Comparison of ENCODE assay signal across 8 cellular contexts in genomic region chr14:23483216-23483854, GRCh38. TPM values are rescaled to one million over a fixed set of nuclear protein-coding genes. Genes with fewer than 3 reads are reported as not detected.
A peak's percentile ranks its signal among the peaks of the same experiment; 100 is the strongest.
DNase-seq lines count a peak whose midpoint lies in the region; ATAC-seq and TF ChIP-seq lines count a peak whose summit lies in the region.
"Had no signal": no experiment of that assay in that cellular context is flagged by ENCODE, and none has a peak within 500 bp of the region (broad histone marks: within the 10 kb centered on the region; RNA-seq: fewer than 3 reads in every experiment).

No MANE protein-coding gene starts in this region.

- in situ Hi-C loops in IMR-90 (cut with MboI; ENCODE audit: low sequenced_read_pairs): no loop called here

- peaks cover 3% of the 10 kb centered on the region for H3F3A ChIP-seq in SK-N-SH (replicated peaks; ENCODE audit: insufficient read depth)

- TF ChIP-seq POLR2A in IMR-90 (IDR thresholded peaks at IDR 0.05; ENCODE audit: low read depth, low read length): no peak
- TF ChIP-seq POLR2A in sigmoid colon (IDR thresholded peaks at IDR 0.05): no peak

- no peak overlapping the region for H4K5ac ChIP-seq in IMR-90 (ENCODE audit: low read depth, low read length)

- no peaks in the 10 kb centered on the region for H3K9me1 ChIP-seq in IMR-90 (ENCODE audit: insufficient read depth, low read length)

- peaks cover 6% of the 10 kb centered on the region; the same call in 1 of the 2 replicates for H3K79me2 ChIP-seq in SK-N-SH (ENCODE audit: insufficient read depth)
- H3K79me2 ChIP-seq in hepatocyte: no peaks in the 10 kb centered on the region

- H3K79me1 ChIP-seq in IMR-90 (ENCODE audit: low read depth in 1 of 2, low read length in 2 of 2): no peaks in the 10 kb centered on the region; a peak in 1 of 4 replicates

- H3K4ac ChIP-seq in IMR-90 (ENCODE audit: low read depth, low read length): no peak overlapping the region

- H3K4me2 ChIP-seq in IMR-90 (ENCODE audit: low read depth, low read length) (no peak overlapping the region), SK-N-SH (no peak overlapping the region), hepatocyte (no peak overlapping the region)

- H3K14ac ChIP-seq in IMR-90 (replicated peaks; ENCODE audit: low read depth, low read length): no peak overlapping the region

- H2BK120ac ChIP-seq in IMR-90 (ENCODE audit: low read depth, low read length): no peak overlapping the region

- no peak overlapping the region for H3K23ac ChIP-seq in IMR-90 (ENCODE audit: low read depth, low read length)

- peak; percentile 28 for DNase-seq in EH (ENCODE audit: low read depth)
- peak; percentile 13 for DNase-seq in IMR-90
- DNase-seq in SK-N-SH: peak; percentile 81
- DNase-seq in hepatocyte (ENCODE audit: low spot score): peak; percentile 30
- no peak for DNase-seq in DMS114 treated with DMSO at 0.1 percent for 48 hours (lab: John Stamatoyannopoulos, UW; ENCODE audit: unreplicated experiment)
- DNase-seq in sigmoid colon: no peak
- no peak for DNase-seq in CD1c-positive myeloid dendritic cell (ENCODE audit: extremely low spot score)

- H3K9me2 ChIP-seq in SK-N-SH (no peaks in the 10 kb centered on the region), hepatocyte (replicated peaks; ENCODE audit: insufficient read depth) (no peaks in the 10 kb centered on the region)

- no peak overlapping the region for H2AFZ ChIP-seq in IMR-90 (replicated peaks; ENCODE audit: low read length, poor library complexity)
- H2AFZ ChIP-seq in SK-N-SH (ENCODE audit: low read depth): no peak overlapping the region
- no peak overlapping the region for H2AFZ ChIP-seq in hepatocyte

- peak; percentile 66 for TF ChIP-seq RAD21 in IMR-90 (IDR thresholded peaks at IDR 0.05; ENCODE audit: low read length)
- TF ChIP-seq RAD21 in SK-N-SH (IDR thresholded peaks at IDR 0.05; ENCODE audit: low read length): peak; percentile 86

- no peaks in the 10 kb centered on the region for H3K9me3 ChIP-seq in IMR-90 (ENCODE audit: control insufficient read depth, insufficient read depth, low read length)
- H3K9me3 ChIP-seq in SK-N-SH: no peaks in the 10 kb centered on the region
- no peaks in the 10 kb centered on the region for H3K9me3 ChIP-seq in hepatocyte (ENCODE audit: low read depth)
- H3K9me3 ChIP-seq in sigmoid colon: no peaks in the 10 kb centered on the region

- POLR2A ChIA-PET in IMR-90 (lab: Charles Lee; ENCODE audit: unreplicated experiment) (no interaction called here), SK-N-SH (lab: Yijun Ruan, JAX) (no interaction called here)

- no peak overlapping the region for H2BK15ac ChIP-seq in IMR-90 (ENCODE audit: low read depth, low read length)

- H2AK5ac ChIP-seq in IMR-90 (ENCODE audit: low read depth, low read length): no peak overlapping the region

- H3K4me3 ChIP-seq in IMR-90 (ENCODE audit: insufficient read depth, low read depth, low read length): no peak overlapping the region
- peak overlapping the region in 1 of 2 experiments; percentile 32; a peak in 1 of 4 replicates for H3K4me3 ChIP-seq in SK-N-SH (ENCODE audit: low read depth in 2 of 2, low read length in 1 of 2)
- H3K4me3 ChIP-seq in hepatocyte: no peak overlapping the region
- no peak overlapping the region for H3K4me3 ChIP-seq in sigmoid colon

- H2BK20ac ChIP-seq in IMR-90 (ENCODE audit: low read depth, low read length): no peak overlapping the region

- dilution Hi-C loops in IMR-90 (cut with HindIII; ENCODE audit: low sequenced_read_pairs, unreplicated experiment): no loop called here

- intact Hi-C loops in IMR-90 (cut with micrococcal nuclease): loop anchor here (1.0 kb wide), 1 partner anchor 76 kb away; no protein-coding TSS in a partner anchor
- intact Hi-C loops in sigmoid colon (cut with DNase I): no loop called here

- no peak overlapping the region for H3K56ac ChIP-seq in IMR-90 (ENCODE audit: extremely low read depth, insufficient read depth, low read length)

- H3K27me3 ChIP-seq in IMR-90 (ENCODE audit: control insufficient read depth, insufficient read depth, low read length) (no peaks in the 10 kb centered on the region), SK-N-SH (ENCODE audit: insufficient read depth) (no peaks in the 10 kb centered on the region), hepatocyte (no peaks in the 10 kb centered on the region), sigmoid colon (no peaks in the 10 kb centered on the region)

- ATAC-seq in IMR-90 (ENCODE audit: low read depth): peak; percentile 80

- TF ChIP-seq CTCF in IMR-90 (conservative IDR thresholded peaks at IDR 0.05; ENCODE audit: low read depth, low read length) (peak; percentile 51), SK-N-SH (IDR thresholded peaks at IDR 0.05) (peak; percentile 53), hepatocyte (IDR thresholded peaks at IDR 0.05; ENCODE audit: poor library complexity) (peak; percentile 35), sigmoid colon (IDR thresholded peaks at IDR 0.05) (no peak)

- no peak overlapping the region for H3K9ac ChIP-seq in IMR-90 (ENCODE audit: low read depth, low read length)
- H3K9ac ChIP-seq in SK-N-SH: no peak overlapping the region

- 8% methylated on average over 5 of the region's 9 CpGs; no CpG with 5 or more reads in 1 of the 2 experiments for WGBS in IMR-90 (ENCODE audit: extremely low coverage in 2 of 2, insufficient read length in 1 of 2), 2 experiments
- 49% methylated on average over 9 of the region's 9 CpGs for WGBS in SK-N-SH (ENCODE audit: low lambda C conversion rate)
- WGBS in hepatocyte (ENCODE audit: low lambda C conversion rate, missing lambda C conversion rate): 50% methylated on average over 9 of the region's 9 CpGs
- WGBS in sigmoid colon, 2 donors: 65 to 72% methylated on average over 9 of the region's 9 CpGs

- CTCF ChIA-PET in IMR-90 (lab: Yijun Ruan, JAX) (interaction anchor here (0.9 to 1.1 kb wide), 2 partner anchors 13 to 80 kb away, joined by 3 read pairs; no protein-coding TSS in a partner anchor), SK-N-SH (lab: Yijun Ruan, JAX) (interaction anchor here (0.7 to 26.4 kb wide), 17 partner anchors 8 to 156 kb away, joined by 3 to 785 read pairs (median 11); partner anchors contain the start of genes AP1G2 and THTPA)

- H3K27ac ChIP-seq in IMR-90 (ENCODE audit: insufficient read depth, low read length) (no peak overlapping the region), SK-N-SH (ENCODE audit: low read depth in 2 of 2, low read length in 1 of 2) (no peak overlapping the region), hepatocyte (no peak overlapping the region), sigmoid colon (no peak overlapping the region)

- peaks cover 6% of the 10 kb centered on the region for H3K36me3 ChIP-seq in IMR-90 (ENCODE audit: control insufficient read depth, insufficient read depth, low read length)
- peaks cover 39 to 51% of the 10 kb centered on the region in 2 experiments for H3K36me3 ChIP-seq in SK-N-SH (replicated peaks in 1 of 2; ENCODE audit: control insufficient read depth in 1 of 2, insufficient read depth in 2 of 2, low read length in 1 of 2)
- H3K36me3 ChIP-seq in hepatocyte (replicated peaks; ENCODE audit: insufficient read depth, low read depth): no peaks in the 10 kb centered on the region
- H3K36me3 ChIP-seq in sigmoid colon: peaks cover 0 to 16% (median 0%) of the 10 kb centered on the region in 4 donors

- no peak overlapping the region for H3K18ac ChIP-seq in IMR-90 (ENCODE audit: low read depth, low read length)

- no peak overlapping the region for H2AK9ac ChIP-seq in IMR-90 (replicated peaks; ENCODE audit: low read depth, low read length, poor library complexity)

- H3K4me1 ChIP-seq in IMR-90 (ENCODE audit: control insufficient read depth, insufficient read depth, low read length) (no peaks in the 10 kb centered on the region), SK-N-SH (ENCODE audit: control insufficient read depth in 1 of 2, insufficient read depth in 2 of 2, low read depth in 1 of 2, low read length in 1 of 2) (no peaks in the 10 kb centered on the region), hepatocyte (ENCODE audit: insufficient read depth) (peaks cover 5% of the 10 kb centered on the region), sigmoid colon (no peaks in the 10 kb centered on the region)

- H2BK5ac ChIP-seq in IMR-90 (ENCODE audit: low read depth, low read length, poor library complexity, severe bottlenecking): no peak overlapping the region

- peaks cover 4% of the 10 kb centered on the region; the same call in 1 of the 2 replicates for H4K20me1 ChIP-seq in IMR-90 (ENCODE audit: insufficient read depth, low read length)
- 0 out of 2 replicates have a peak, but pooled peaks cover 4% of the 10 kb centered on the region for H4K20me1 ChIP-seq in SK-N-SH (ENCODE audit: insufficient read depth)
- no peaks in the 10 kb centered on the region for H4K20me1 ChIP-seq in hepatocyte (ENCODE audit: insufficient read depth, poor library complexity, severe bottlenecking)

- no TSS peak for BruUV-seq in IMR-90 (replicated peaks; lab: Mats Ljungman, UMichigan)

- TF ChIP-seq EP300 in SK-N-SH (IDR thresholded peaks at IDR 0.05; ENCODE audit: borderline replicate concordance in 1 of 2, low read depth in 1 of 2, low read length in 1 of 2): no peak
- TF ChIP-seq EP300 in sigmoid colon (IDR thresholded peaks at IDR 0.05): no peak

- H4K91ac ChIP-seq in IMR-90 (ENCODE audit: insufficient read depth, low read depth, low read length): no peak overlapping the region

- H4K8ac ChIP-seq in IMR-90 (ENCODE audit: low read depth in 2 of 2, low read length in 2 of 2): no peak overlapping the region

TF ChIP-seq in IMR-90, 13 proteins besides CTCF, POLR2A, EP300 and RAD21 (continues in another document):
- peak; percentile 40; the same call in 1 of the 2 replicates for TF ChIP-seq SMC3 (IDR thresholded peaks at IDR 0.05; ENCODE audit: low read depth, low read length)

TF ChIP-seq in SK-N-SH, 30 proteins besides CTCF, POLR2A, EP300 and RAD21 (continues in another document):
- peak; percentile 69 for TF ChIP-seq SMC3 (IDR thresholded peaks at IDR 0.05; ENCODE audit: low read depth, low read length)

RNA-seq across cellular contexts. Expression of gene NGDN, which starts 13.8 kb away (rescaled TPM):
- total RNA-seq in IMR-90 (2012; rRNA removed) (49.8 and 50.0 TPM in 2 replicates), hepatocyte (39.5 and 47.6 TPM in 2 replicates), sigmoid colon (10 to 100 TPM; 23.3 to 46.2 (median 42.7) TPM)
- polyA plus RNA-seq in IMR-90 (2012; rRNA removed) (43.6 and 48.1 TPM in 2 replicates), SK-N-SH (2012; rRNA removed) (64.3 and 85.9 TPM in 2 replicates), hepatocyte (47.2 and 51.3 TPM in 2 replicates), sigmoid colon (10 to 100 TPM; 28.2 to 39.6 (median 28.7) TPM)
- polyA plus RNA-seq in IMR-90 (2012; cell fraction: cytosol; rRNA removed): 11.3 and 34.3 TPM in 2 replicates
- polyA plus RNA-seq in IMR-90 (2012; cell fraction: nucleus; rRNA removed; ENCODE audit: low replicate concordance): 12.9 and 84.6 TPM in 2 replicates
- 76.1 and 82.9 TPM in 2 replicates for polyA plus RNA-seq in SK-N-SH (2012; cell fraction: cytosol; rRNA removed)
- 65.1 and 116 TPM in 2 replicates for polyA plus RNA-seq in SK-N-SH (2012; cell fraction: nucleus; rRNA removed)

RNA-seq across cellular contexts. Expression of gene MYH7, which starts 47.9 kb away (rescaled TPM):
- total RNA-seq in IMR-90 (2012; rRNA removed): not detected in 2 replicates
- polyA plus RNA-seq in IMR-90 (2012; rRNA removed): not detected in 2 replicates
- polyA plus RNA-seq in IMR-90 (2012; cell fraction: cytosol; rRNA removed): not detected in 2 replicates
- polyA plus RNA-seq in IMR-90 (2012; cell fraction: nucleus; rRNA removed; ENCODE audit: low replicate concordance): not detected in 2 replicates
- not detected in 2 replicates for polyA plus RNA-seq in SK-N-SH (2012; rRNA removed)
- polyA plus RNA-seq in SK-N-SH (2012; cell fraction: cytosol; rRNA removed): not detected in 2 replicates
- not detected in 2 replicates for polyA plus RNA-seq in SK-N-SH (2012; cell fraction: nucleus; rRNA removed)
- total RNA-seq in hepatocyte: 0.04 TPM in 1 of 2 replicates, not detected in the other
- 0.23 TPM in 1 of 2 replicates, not detected in the other for polyA plus RNA-seq in hepatocyte
- total RNA-seq in sigmoid colon: under 1 TPM in 2 of 4 donors, not detected in 2; under 0.01 to 0.14 TPM
- 10 to 100 TPM in 1 of 3 donors, 1 to 10 TPM in 1, under 1 TPM in 1; 0.28 to 11.6 (median 3.6) TPM for polyA plus RNA-seq in sigmoid colon
- total RNA-seq: pulmonary artery endothelial cell had no signal

Comparison
In these comparisons a context has a peak if more than half of its experiments do, and no peak if none do; other contexts are left out.
1. DNase-seq: peak in EH (single experiment), IMR-90 (single experiment), SK-N-SH (single experiment) and hepatocyte (single experiment); none in DMS114 treated with DMSO at 0.1 percent for 48 hours (single experiment), sigmoid colon (single experiment) and CD1c-positive myeloid dendritic cell (single experiment).
2. CTCF ChIP-seq: peak in IMR-90 (single experiment), SK-N-SH (single experiment) and hepatocyte (single experiment); none in sigmoid colon (0 of 4).